8 cellular contexts compared by ENCODE assay signal in genomic region chr1:13701274-13701650, GRCh38. TPM values are rescaled to one million over a fixed set of nuclear protein-coding genes. Genes with fewer than 3 reads are reported as not detected.
A peak's percentile ranks its signal among the peaks of the same experiment; 100 is the strongest.
DNase-seq lines count a peak whose midpoint lies in the region; ATAC-seq and TF ChIP-seq lines count a peak whose summit lies in the region.

No MANE protein-coding gene starts in this region.

- H3K27ac ChIP-seq in heart right ventricle = peak overlapping the region in 7 of 10 donors; percentile 66 to 96 (median 92)
- H3K27ac ChIP-seq in upper lobe of right lung = peak overlapping the region; percentile 73

- TF ChIP-seq CTCF in heart right ventricle (IDR thresholded peaks at IDR 0.05) = no peak
- TF ChIP-seq CTCF in upper lobe of right lung (IDR thresholded peaks at IDR 0.05) = no peak

- peak overlapping the region in 8 of 10 donors; percentile 55 to 88 (median 76) for H3K4me3 ChIP-seq in heart right ventricle
- peak overlapping the region; percentile 87 for H3K4me3 ChIP-seq in adipocyte (ENCODE audit: low read length)
- H3K4me3 ChIP-seq in upper lobe of right lung = peak overlapping the region; percentile 81

- ATAC-seq in heart right ventricle (no peak), left ventricle myocardium superior (no peak), upper lobe of right lung (no peak)

- no peak for DNase-seq in heart right ventricle
- no peak for DNase-seq in left ventricle myocardium superior
- DNase-seq in adipocyte (ENCODE audit: low read depth) = no peak
- peak; percentile 31 for DNase-seq in medulla oblongata (ENCODE audit: extremely low spot score)
- DNase-seq in upper lobe of right lung = no peak
- DNase-seq in kidney tubule cell (ENCODE audit: low spot score) = no peak
- DNase-seq in GDM1 (lab: John Stamatoyannopoulos, UW) = no peak
- DNase-seq in T1000 (lab: John Stamatoyannopoulos, UW) = no peak

- H3K4me1 ChIP-seq in heart right ventricle = peaks cover 0 to 30% (median 6%) of the 10 kb centered on the region in 9 donors
- peaks cover 16% of the 10 kb centered on the region for H3K4me1 ChIP-seq in adipocyte (ENCODE audit: control insufficient read depth, insufficient read depth, low read length)
- peaks cover 6% of the 10 kb centered on the region for H3K4me1 ChIP-seq in upper lobe of right lung

- intact Hi-C loops in heart right ventricle (cut with DNase I) (loop anchor here in 3 of 10 donors (2.0 to 10.0 kb wide), 2 partner anchors 48 to 54 kb away; no protein-coding TSS in a partner anchor), left ventricle myocardium superior (cut with micrococcal nuclease) (no loop called here), upper lobe of right lung (cut with DNase I) (no loop called here)

- H3K36me3 ChIP-seq in heart right ventricle (no peaks in the 10 kb centered on the region), adipocyte (ENCODE audit: control insufficient read depth, insufficient read depth, low read length, severe bottlenecking) (no peaks in the 10 kb centered on the region), upper lobe of right lung (no peaks in the 10 kb centered on the region)

- H3K27me3 ChIP-seq in heart right ventricle (peaks cover 0 to 7% (median 0%) of the 10 kb centered on the region in 7 donors), adipocyte (replicated peaks; ENCODE audit: control insufficient read depth, insufficient read depth, low read length) (no peaks in the 10 kb centered on the region), upper lobe of right lung (no peaks in the 10 kb centered on the region)

- peaks cover 0 to 10% (median 0%) of the 10 kb centered on the region in 11 donors for H3K9me3 ChIP-seq in heart right ventricle
- no peaks in the 10 kb centered on the region for H3K9me3 ChIP-seq in adipocyte (ENCODE audit: control insufficient read depth, low read length)
- no peaks in the 10 kb centered on the region for H3K9me3 ChIP-seq in upper lobe of right lung

- 78 to 81% methylated on average over 6 of the region's 6 CpGs for WGBS in heart right ventricle, 2 donors

- peak overlapping the region; percentile 89 for H3K9ac ChIP-seq in adipocyte (ENCODE audit: low read length)

RNA-seq across cellular contexts. Expression of gene PRDM2, which starts 1.3 kb away (rescaled TPM):
- 10 to 100 TPM; 37.5 to 57.3 (median 43.1) TPM for total RNA-seq in heart right ventricle
- polyA plus RNA-seq in heart right ventricle = 10 to 100 TPM; 10.3 to 26.3 TPM
- 38.5 TPM for total RNA-seq in left ventricle myocardium superior
- total RNA-seq in upper lobe of right lung = 46.7 TPM
